17 cellular contexts compared by ENCODE assay signal in the genomic region with DNA sequence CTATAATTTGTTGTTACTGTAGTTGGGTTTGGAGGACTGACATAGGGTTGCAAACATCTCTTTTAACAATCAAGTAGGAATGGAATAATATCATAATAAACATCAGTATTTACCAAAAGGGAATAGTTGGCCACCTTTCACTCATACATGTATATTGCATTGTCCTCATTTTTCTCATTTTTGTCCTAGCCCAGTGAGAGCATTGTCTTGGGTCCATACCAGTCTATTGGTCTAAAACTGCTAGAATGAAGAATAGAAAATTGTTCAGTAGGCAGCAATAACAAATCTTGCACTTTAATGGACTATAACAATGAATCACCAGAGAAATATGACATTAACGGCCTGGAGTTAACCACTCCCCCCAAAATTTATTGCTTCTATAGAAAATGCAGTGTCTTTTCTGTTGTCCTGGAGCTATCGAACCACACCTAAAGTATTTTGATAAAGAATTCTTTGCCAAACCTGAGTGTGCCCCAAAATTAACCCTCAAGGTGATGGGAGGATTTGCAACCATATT.
"Had no signal": no experiment of that assay in that cellular context is flagged by ENCODE, and none has a peak within 500 bp of the region (broad histone marks: within the 10 kb centered on the region; RNA-seq: fewer than 3 reads in every experiment).

No MANE protein-coding gene starts in this region.

- H3K27me3 Mint-ChIP-seq: type B pancreatic cell had no signal

- H3K9me3 Mint-ChIP-seq: activated naive CD8-positive, alpha-beta T cell treated with anti-CD3 and anti-CD28 coated beads, Interleukin-2, amount 10 ng/mL, durations not matched to agents 7 days and 5 days; activated T-helper 1 cell treated with anti-CD3 and anti-CD28 coated beads, Interleukin-12 subunit alpha, Interleukin-12 subunit beta, Interleukin-2, Interleukin-4 antibody, amounts not matched to agents 30 ng/mL and 10 ng/mL and 1 ng/mL, durations not matched to agents 14 hours and 24 hours and 36 hours; dendritic cell treated with granulocyte-macrophage colony-stimulating factor and Interleukin-4, amounts not matched to agents 40 ng/mL and 50 ng/mL, for 4 days; effector memory CD8-positive, alpha-beta T cell; type B pancreatic cell had no signal

- H3K36me3 Mint-ChIP-seq: type B pancreatic cell had no signal

- H3K4me1 Mint-ChIP-seq: nephron had no signal

- H3K4me3 ChIP-seq: skin epidermis had no signal

- H3K27ac ChIP-seq: skin epidermis had no signal

- H3K4me3 Mint-ChIP-seq: activated CD4-positive, alpha-beta T cell treated with anti-CD3 and anti-CD28 coated beads, Interleukin-2, amount 10 ng/mL, durations not matched to agents 24 days and 14 days; activated naive CD8-positive, alpha-beta T cell treated with anti-CD3 and anti-CD28 coated beads, Interleukin-2, amount 10 ng/mL, durations not matched to agents 7 days and 5 days; activated T-helper 1 cell treated with anti-CD3 and anti-CD28 coated beads, Interleukin-12 subunit alpha, Interleukin-12 subunit beta, Interleukin-2, Interleukin-4 antibody, amounts not matched to agents 30 ng/mL and 10 ng/mL and 1 ng/mL, durations not matched to agents 14 hours and 24 hours and 36 hours; dendritic cell treated with granulocyte-macrophage colony-stimulating factor and Interleukin-4, amounts not matched to agents 40 ng/mL and 50 ng/mL, for 4 days; nephron; T-helper 2 cell treated with Interferon-gamma antibody and Interleukin-4, amounts not matched to agents 5 μg/mL and 100 μg/mL, for 36 hours; type B pancreatic cell had no signal

- ATAC-seq: effector memory CD8-positive, alpha-beta T cell; right cardiac atrium; stimulated activated naive CD8-positive, alpha-beta T cell treated with anti-CD3 and anti-CD28 coated beads, Interleukin-15, Interleukin-2, amounts not matched to agents 100 U/mL and 50 U/mL, for 24 hours had no signal

- H3K27ac Mint-ChIP-seq: activated CD4-positive, alpha-beta T cell treated with anti-CD3 and anti-CD28 coated beads, Interleukin-2, amount 10 ng/mL, durations not matched to agents 24 days and 14 days; activated naive CD8-positive, alpha-beta T cell treated with anti-CD3 and anti-CD28 coated beads, Interleukin-2, amount 10 ng/mL, durations not matched to agents 7 days and 5 days; activated T-helper 1 cell treated with anti-CD3 and anti-CD28 coated beads, Interleukin-12 subunit alpha, Interleukin-12 subunit beta, Interleukin-2, Interleukin-4 antibody, amounts not matched to agents 30 ng/mL and 10 ng/mL and 1 ng/mL, durations not matched to agents 14 hours and 24 hours and 36 hours; dendritic cell treated with granulocyte-macrophage colony-stimulating factor and Interleukin-4, amounts not matched to agents 40 ng/mL and 50 ng/mL, for 4 days; effector memory CD8-positive, alpha-beta T cell; nephron; T-helper 2 cell treated with Interferon-gamma antibody and Interleukin-4, amounts not matched to agents 5 μg/mL and 100 μg/mL, for 36 hours; type B pancreatic cell had no signal

- DNase-seq: activated CD4-positive, alpha-beta T cell treated with anti-CD3 and anti-CD28 coated beads, Interleukin-2, amount 10 ng/mL, durations not matched to agents 24 days and 14 days; activated CD4-positive, CD25-positive, alpha-beta regulatory T cell; activated CD8-positive, alpha-beta memory T cell treated with anti-CD3 and anti-CD28 coated beads, Interleukin-2, amount 50 U/mL, for 48 hours; activated naive CD4-positive, alpha-beta T cell; activated naive CD8-positive, alpha-beta T cell treated with anti-CD3 and anti-CD28 coated beads, Interleukin-2, amount 10 ng/mL, durations not matched to agents 7 days and 5 days; anterior cingulate cortex; effector memory CD8-positive, alpha-beta T cell; hippocampal formation; occipital lobe; right cardiac atrium; stimulated activated naive CD8-positive, alpha-beta T cell treated with anti-CD3 and anti-CD28 coated beads, Interleukin-15, Interleukin-2, amounts not matched to agents 100 U/mL and 50 U/mL, for 24 hours had no signal
